In genomic region chr17:37650419-37651003, GRCh38 we compare ENCODE assay signal across 1 cellular context.
A peak's percentile ranks its signal among the peaks of the same experiment; 100 is the strongest.
TF ChIP-seq lines count a peak whose summit lies in the region.

No MANE protein-coding gene starts in this region.

TF ChIP-seq in GM12878, 131 proteins besides CTCF, POLR2A, EP300 and RAD21 (continued from another document):
- TF ChIP-seq E2F4 (IDR thresholded peaks at IDR 0.05; ENCODE audit: low read depth, low read length) (no peak), ELK1 (IDR thresholded peaks at IDR 0.05; ENCODE audit: low read depth, low read length) (no peak), HDAC2 (IDR thresholded peaks at IDR 0.05) (no peak), ZBTB40 (IDR thresholded peaks at IDR 0.05; ENCODE audit: borderline replicate concordance) (no peak), BHLHE40 (IDR thresholded peaks at IDR 0.05; ENCODE audit: borderline replicate concordance in 1 of 2, low read depth in 2 of 2, low read length in 1 of 2) (no peak), SUPT20H (IDR thresholded peaks at IDR 0.05; ENCODE audit: borderline replicate concordance, control insufficient read depth, low read depth, low read length) (no peak), SMC3 (IDR thresholded peaks at IDR 0.05; ENCODE audit: borderline replicate concordance, low read length) (peak; percentile 46; the same call in 1 of the 2 replicates)
